Comparison of ENCODE assay signal across 8 cellular contexts in the genomic region with DNA sequence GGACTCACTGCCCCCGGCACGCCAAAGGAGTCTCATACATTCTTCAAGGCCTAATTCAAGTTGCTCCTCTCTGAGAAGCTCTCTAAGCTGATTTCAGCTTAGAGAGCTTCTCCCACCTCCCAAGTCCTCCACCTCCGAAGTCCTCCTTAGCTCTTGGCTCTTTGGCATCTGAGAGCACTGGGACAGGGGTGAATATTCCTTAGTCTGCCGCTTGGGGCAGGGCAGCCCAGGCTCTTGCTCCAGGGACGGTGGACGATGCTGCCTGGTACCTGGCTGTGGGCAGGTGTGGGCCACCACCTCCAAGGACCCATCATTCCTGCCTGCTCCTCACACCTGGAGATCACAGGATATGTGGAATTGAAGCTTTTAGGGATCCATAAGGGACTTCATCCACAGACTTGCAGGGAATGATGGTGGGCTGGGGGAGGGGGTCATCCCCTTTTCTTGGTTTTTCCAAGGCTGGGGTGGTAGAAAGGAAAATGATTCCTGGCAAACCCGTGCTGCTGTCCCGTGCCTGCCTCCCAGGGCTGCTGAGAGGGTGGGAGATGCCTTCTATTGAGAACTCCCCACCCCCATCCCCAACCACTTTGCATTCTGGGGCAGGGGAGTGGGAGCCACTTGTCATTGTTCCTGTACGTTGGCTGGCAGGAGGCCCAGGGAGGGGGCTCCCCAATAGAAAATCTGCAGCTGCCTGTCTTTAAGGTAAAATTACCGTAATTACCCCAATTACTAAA. TPM values are rescaled to one million over a fixed set of nuclear protein-coding genes. Genes with fewer than 3 reads are reported as not detected.
DNase-seq lines count a peak whose midpoint lies in the region; ATAC-seq and TF ChIP-seq lines count a peak whose summit lies in the region.

No MANE protein-coding gene starts in this region.

- peaks cover 11% of the 10 kb centered on the region for H3K27me3 ChIP-seq in hepatocyte

- no peak overlapping the region for H2AFZ ChIP-seq in hepatocyte

- DNase-seq in AG20443 (ENCODE audit: low spot score) (peak; percentile 61), GM19240 (ENCODE audit: insufficient read length, low spot score) (peak; percentile 50), NCI-H748 (lab: John Stamatoyannopoulos, UW; ENCODE audit: unreplicated experiment) (peak; percentile 87), hepatocyte (ENCODE audit: low spot score) (peak; percentile 61), dedifferentiated amniotic fluid mesenchymal stem cell (ENCODE audit: extremely low spot score) (no peak)
- no peak for DNase-seq in activated naive CD4-positive, alpha-beta T cell treated with anti-CD3 and anti-CD28 coated beads, Interleukin-2, amount 50 U/mL, for 72 hours (ENCODE audit: low spot score in 2 of 2)
- peak; percentile 44 for DNase-seq in stimulated activated CD4-positive, alpha-beta T cell treated with anti-CD3 and anti-CD28 coated beads, Interleukin-4, amount 100 ng/mL, for 24 hours

- H4K20me1 ChIP-seq in hepatocyte (ENCODE audit: insufficient read depth, poor library complexity, severe bottlenecking), result no peaks in the 10 kb centered on the region

- no peaks in the 10 kb centered on the region for H3K9me2 ChIP-seq in hepatocyte (replicated peaks; ENCODE audit: insufficient read depth)

- no peak overlapping the region for H3K4me2 ChIP-seq in hepatocyte

- no peaks in the 10 kb centered on the region for H3K36me3 ChIP-seq in hepatocyte (replicated peaks; ENCODE audit: insufficient read depth, low read depth)

- WGBS in hepatocyte (ENCODE audit: low lambda C conversion rate, missing lambda C conversion rate), result 25% methylated on average over 10 of the region's 10 CpGs

- H3K27ac Mint-ChIP-seq in activated naive CD4-positive, alpha-beta T cell treated with anti-CD3 and anti-CD28 coated beads, Interleukin-2, amount 50 U/mL, for 72 hours, result no peak overlapping the region

- peak; percentile 72 to 75 for ATAC-seq in activated naive CD4-positive, alpha-beta T cell treated with anti-CD3 and anti-CD28 coated beads, Interleukin-2, amount 50 U/mL, for 72 hours
- ATAC-seq in GM19467 (IDR thresholded peaks at IDR 0.05; ENCODE audit: unreplicated experiment), result no peak

- no peak overlapping the region for H3K27ac ChIP-seq in hepatocyte

- H3K4me3 ChIP-seq in hepatocyte, result no peak overlapping the region

- H3K9me3 ChIP-seq in hepatocyte (ENCODE audit: low read depth), result no peaks in the 10 kb centered on the region

- no peaks in the 10 kb centered on the region for H3K79me2 ChIP-seq in hepatocyte

- no peaks in the 10 kb centered on the region for H3K36me3 Mint-ChIP-seq in activated naive CD4-positive, alpha-beta T cell treated with anti-CD3 and anti-CD28 coated beads, Interleukin-2, amount 50 U/mL, for 72 hours

- peak; percentile 59 for TF ChIP-seq CTCF in hepatocyte (IDR thresholded peaks at IDR 0.05; ENCODE audit: poor library complexity)

- no peaks in the 10 kb centered on the region for H3K9me3 Mint-ChIP-seq in activated naive CD4-positive, alpha-beta T cell treated with anti-CD3 and anti-CD28 coated beads, Interleukin-2, amount 50 U/mL, for 72 hours

- no peaks in the 10 kb centered on the region for H3K4me1 ChIP-seq in hepatocyte (ENCODE audit: insufficient read depth)

RNA-seq across cellular contexts. Expression of a gene that starts 57.4 kb away (rescaled TPM):
- total RNA-seq in activated naive CD4-positive, alpha-beta T cell treated with anti-CD3 and anti-CD28 coated beads, Interleukin-2, amount 50 U/mL, for 72 hours, result not detected
- 0.28 and 1.2 TPM in 2 replicates for total RNA-seq in hepatocyte
- 1.1 and 2.4 TPM in 2 replicates for polyA plus RNA-seq in hepatocyte

Comparison
In these comparisons a context has a peak if more than half of its experiments do, and no peak if none do; other contexts are left out.
1. DNase-seq: peak in AG20443 (single experiment), GM19240 (single experiment), NCI-H748 (single experiment), hepatocyte (single experiment) and stimulated activated CD4-positive, alpha-beta T cell treated with anti-CD3 and anti-CD28 coated beads, Interleukin-4, amount 100 ng/mL, for 24 hours (single experiment); none in activated naive CD4-positive, alpha-beta T cell treated with anti-CD3 and anti-CD28 coated beads, Interleukin-2, amount 50 U/mL, for 72 hours (0 of 2) and dedifferentiated amniotic fluid mesenchymal stem cell (single experiment).